Comparison of ENCODE assay signal across 9 cellular contexts in genomic region chr2:133906926-133907325, GRCh38.
"Had no signal": no experiment of that assay in that cellular context is flagged by ENCODE, and none has a peak within 500 bp of the region (broad histone marks: within the 10 kb centered on the region; RNA-seq: fewer than 3 reads in every experiment).

No MANE protein-coding gene starts in this region.

- H3K4me1 Mint-ChIP-seq: IgD-negative memory B cell had no signal

- FAIRE-seq: H54, HepG2 had no signal

- H3K27ac Mint-ChIP-seq: H9, IgD-negative memory B cell had no signal

- H3K27ac ChIP-seq: HL-60, KMS-11 had no signal

- H3K9ac ChIP-seq: KMS-11 had no signal

- DNase-seq: GOT3, H9, HCEC 1CT, KBM-7 had no signal

- H3K4me3 Mint-ChIP-seq: H9 had no signal

- H3K27me3 Mint-ChIP-seq: IgD-negative memory B cell had no signal

- ATAC-seq: HepG2 had no signal

- H3K4me2 ChIP-seq: KMS-11 had no signal
